In the genomic region with DNA sequence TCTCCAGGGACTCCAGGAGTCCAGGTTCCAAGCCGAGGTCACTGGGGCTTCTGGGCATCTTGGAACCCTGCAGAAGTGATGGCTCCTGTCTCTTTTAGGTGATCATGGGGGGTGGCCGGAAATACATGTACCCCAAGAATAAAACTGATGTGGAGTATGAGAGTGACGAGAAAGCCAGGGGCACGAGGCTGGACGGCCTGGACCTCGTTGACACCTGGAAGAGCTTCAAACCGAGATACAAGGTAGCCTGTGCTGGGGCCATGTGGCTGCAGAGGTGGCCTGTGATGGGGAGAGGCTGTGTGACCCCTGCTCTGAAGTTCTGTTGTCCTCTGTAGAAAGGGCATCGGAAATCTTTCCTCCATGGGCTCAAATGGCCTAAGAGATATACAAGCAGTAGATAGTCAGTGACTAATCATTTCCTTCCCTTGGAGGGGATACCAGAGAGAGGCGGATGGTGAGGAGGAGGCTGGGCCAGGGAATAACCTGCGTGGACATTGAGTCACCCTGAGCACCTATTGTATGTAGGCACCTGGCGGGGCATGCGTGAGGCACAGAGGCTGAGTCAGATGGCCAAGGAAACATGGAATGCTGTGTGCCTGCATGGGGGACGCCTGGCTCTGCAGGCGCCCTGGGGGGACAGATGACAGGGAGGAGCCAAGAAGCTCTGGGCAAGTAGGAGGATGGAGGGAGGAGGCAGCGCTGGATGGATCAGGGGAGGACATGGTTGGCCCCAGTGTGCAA, we compare ENCODE assay signal across 17 cellular contexts. TPM values are rescaled to one million over a fixed set of nuclear protein-coding genes. Genes with fewer than 3 reads are reported as not detected.
A peak's percentile ranks its signal among the peaks of the same experiment; 100 is the strongest.
DNase-seq lines count a peak whose midpoint lies in the region; ATAC-seq, FAIRE-seq and TF ChIP-seq lines count a peak whose summit lies in the region.
"Had no signal": no experiment of that assay in that cellular context is flagged by ENCODE, and none has a peak within 500 bp of the region (broad histone marks: within the 10 kb centered on the region; RNA-seq: fewer than 3 reads in every experiment).

No MANE protein-coding gene starts in this region.

- no peaks in the 10 kb centered on the region for H3K36me3 ChIP-seq in GM23248 (ENCODE audit: low read depth)
- H3K36me3 ChIP-seq in endothelial cell of umbilical vein (ENCODE audit: control insufficient read depth in 2 of 2, extremely low read depth in 1 of 2, insufficient read depth in 2 of 2, low read length in 2 of 2): no peaks in the 10 kb centered on the region
- H3K36me3 ChIP-seq in osteoblast (ENCODE audit: insufficient read depth, low read length): no peaks in the 10 kb centered on the region
- peaks cover 0 to 3% (median 0%) of the 10 kb centered on the region in 9 donors for H3K36me3 ChIP-seq in heart right ventricle
- H3K36me3 ChIP-seq in ascending aorta: no peaks in the 10 kb centered on the region
- H3K36me3 ChIP-seq: cardiac muscle cell, esophagus squamous epithelium, stomach had no signal

- dilution Hi-C loops in endothelial cell of umbilical vein (cut with MboI; ENCODE audit: extremely low pct_ligation_motif_present, low sequenced_read_pairs): no loop called here

- FAIRE-seq in endothelial cell of umbilical vein (lab: Jason Lieb, UNC): no peak

- no peaks in the 10 kb centered on the region; the same call in 1 of the 2 replicates for H3F3A ChIP-seq in GM23248 (ENCODE audit: insufficient read depth)

- DNase-seq in GM23248 (peak; percentile 47), NCI-H82 (lab: John Stamatoyannopoulos, UW) (peak; percentile 83), endothelial cell of umbilical vein (ENCODE audit: low read depth, low spot score) (peak; percentile 7), osteoblast (ENCODE audit: insufficient read length, low spot score, missing footprints) (peak; percentile 95), heart right ventricle (no peak), ascending aorta (ENCODE audit: low spot score in 2 of 2) (no peak)
- DNase-seq: activated CD8-positive, alpha-beta memory T cell treated with anti-CD3 and anti-CD28 coated beads for 24 hours; activated gamma-delta T cell treated with Interleukin-2 at 50 U/mL for 16 hours; esophagus squamous epithelium; NCI-H1048; NCI-H345; stomach had no signal

- ATAC-seq in HG03159 (IDR thresholded peaks at IDR 0.05; ENCODE audit: unreplicated experiment): no peak
- no peak for ATAC-seq in heart right ventricle
- no peak for ATAC-seq in HG03025 (IDR thresholded peaks at IDR 0.05; ENCODE audit: low FRiP score, unreplicated experiment)

- H2AFZ ChIP-seq in GM23248 (no peak overlapping the region), endothelial cell of umbilical vein (ENCODE audit: low read depth, low read length) (no peak overlapping the region), osteoblast (ENCODE audit: low read length) (no peak overlapping the region)

- in situ Hi-C loops in GM23248 (cut with MboI): no loop called here

- BruUV-seq in endothelial cell of umbilical vein (replicated peaks; lab: Mats Ljungman, UMichigan): no TSS peak

- peak overlapping the region; percentile 23; the same call in 1 of the 2 replicates for H3K27ac ChIP-seq in GM23248
- H3K27ac ChIP-seq in endothelial cell of umbilical vein (ENCODE audit: insufficient read depth, low read depth, low read length): no peak overlapping the region
- peak overlapping the region; percentile 92 for H3K27ac ChIP-seq in osteoblast (ENCODE audit: low read depth, low read length)
- H3K27ac ChIP-seq in heart right ventricle: no peak overlapping the region
- H3K27ac ChIP-seq in ascending aorta: no peak overlapping the region
- H3K27ac ChIP-seq: C4-2B, cardiac muscle cell, esophagus squamous epithelium, stomach had no signal

- H3K9me1 ChIP-seq in endothelial cell of umbilical vein (replicated peaks; ENCODE audit: control insufficient read depth, extremely low read depth, insufficient read depth, low read length): no peaks in the 10 kb centered on the region

- H3K9me2 ChIP-seq in GM23248 (ENCODE audit: insufficient read depth): no peaks in the 10 kb centered on the region

- 80 to 81% methylated on average over 15 of the region's 15 CpGs for WGBS in GM23248 (ENCODE audit: low coverage in 1 of 2, low lambda C conversion rate in 2 of 2, missing lambda C conversion rate in 2 of 2), 2 experiments
- WGBS in heart right ventricle, 2 donors: 86 to 89% methylated on average over 15 of the region's 15 CpGs

- H3K9ac ChIP-seq in GM23248 (no peak overlapping the region), endothelial cell of umbilical vein (replicated peaks; ENCODE audit: extremely low read depth, insufficient read depth, low read length) (no peak overlapping the region)

- H3K27me3 ChIP-seq in GM23248 (replicated peaks; ENCODE audit: insufficient read depth) (no peaks in the 10 kb centered on the region), endothelial cell of umbilical vein (ENCODE audit: control insufficient read depth in 2 of 2, insufficient read depth in 2 of 2, low read length in 2 of 2) (peaks cover 0 to 6% of the 10 kb centered on the region in 2 experiments), osteoblast (ENCODE audit: insufficient read depth, low read length) (no peaks in the 10 kb centered on the region), heart right ventricle (no peaks in the 10 kb centered on the region), ascending aorta (no peaks in the 10 kb centered on the region)
- H3K27me3 ChIP-seq: cardiac muscle cell, stomach had no signal

- TF ChIP-seq CTCF in endothelial cell of umbilical vein (IDR thresholded peaks at IDR 0.05; ENCODE audit: extremely low read depth in 1 of 2, insufficient read depth in 1 of 2, low read depth in 1 of 2, low read length in 2 of 2): no peak
- TF ChIP-seq CTCF in osteoblast (IDR thresholded peaks at IDR 0.05; ENCODE audit: extremely low read depth, low read depth, low read length): no peak
- no peak for TF ChIP-seq CTCF in heart right ventricle (IDR thresholded peaks at IDR 0.05)
- no peak for TF ChIP-seq CTCF in ascending aorta (IDR thresholded peaks at IDR 0.05)

- intact Hi-C loops in endothelial cell of umbilical vein (cut with micrococcal nuclease): no loop called here
- intact Hi-C loops in heart right ventricle (cut with DNase I): no loop called here
- intact Hi-C loops in ascending aorta (cut with DNase I): no loop called here

- H3K79me2 ChIP-seq in GM23248 (ENCODE audit: insufficient read depth): no peaks in the 10 kb centered on the region
- H3K79me2 ChIP-seq in endothelial cell of umbilical vein (ENCODE audit: control insufficient read depth, insufficient read depth, low read length): no peaks in the 10 kb centered on the region
- H3K79me2 ChIP-seq in osteoblast (ENCODE audit: insufficient read depth, low read length): no peaks in the 10 kb centered on the region

- H4K20me1 ChIP-seq in GM23248 (ENCODE audit: insufficient read depth) (no peaks in the 10 kb centered on the region), endothelial cell of umbilical vein (replicated peaks; ENCODE audit: control insufficient read depth, extremely low read depth, insufficient read depth, low read length) (no peaks in the 10 kb centered on the region), osteoblast (ENCODE audit: insufficient read depth, low read length) (no peaks in the 10 kb centered on the region)

- TF ChIP-seq POLR2A in endothelial cell of umbilical vein (IDR thresholded peaks at IDR 0.05; ENCODE audit: low read depth, low read length): no peak

- H3K9me3 ChIP-seq in GM23248 (ENCODE audit: low read depth) (no peaks in the 10 kb centered on the region), endothelial cell of umbilical vein (replicated peaks; ENCODE audit: control insufficient read depth, insufficient read depth, low read length) (no peaks in the 10 kb centered on the region), osteoblast (ENCODE audit: low read depth, low read length) (peaks cover 2% of the 10 kb centered on the region), heart right ventricle (peaks cover 0 to 8% (median 0%) of the 10 kb centered on the region in 11 donors), ascending aorta (no peaks in the 10 kb centered on the region)
- H3K9me3 ChIP-seq: stomach had no signal

- CTCF ChIA-PET in endothelial cell of umbilical vein (lab: Charles Lee): no interaction called here

- POLR2A ChIA-PET in endothelial cell of umbilical vein (lab: Charles Lee): no interaction called here

- H3K4me3 ChIP-seq in GM23248 (no peak overlapping the region), endothelial cell of umbilical vein (replicated peaks in 1 of 3; ENCODE audit: insufficient read depth in 1 of 3, low read depth in 1 of 3, low read length in 3 of 3) (no peak overlapping the region), osteoblast (ENCODE audit: insufficient read depth, low read length) (peak overlapping the region; percentile 42), heart right ventricle (no peak overlapping the region), ascending aorta (no peak overlapping the region)
- H3K4me3 ChIP-seq: cardiac muscle cell, esophagus squamous epithelium, stomach had no signal

- H3K4me1 ChIP-seq in GM23248 (ENCODE audit: insufficient read depth): peaks cover 13% of the 10 kb centered on the region; the same call in 1 of the 2 replicates
- no peaks in the 10 kb centered on the region for H3K4me1 ChIP-seq in endothelial cell of umbilical vein (ENCODE audit: control insufficient read depth, extremely low read depth, insufficient read depth, low read length)
- H3K4me1 ChIP-seq in osteoblast (ENCODE audit: insufficient read depth, low read length): peaks cover 37% of the 10 kb centered on the region
- H3K4me1 ChIP-seq in heart right ventricle: peaks cover 0 to 5% (median 0%) of the 10 kb centered on the region in 9 donors
- no peaks in the 10 kb centered on the region for H3K4me1 ChIP-seq in ascending aorta
- H3K4me1 ChIP-seq: stomach had no signal

- H3K4me2 ChIP-seq in GM23248 (ENCODE audit: unreplicated experiment) (no peak overlapping the region), endothelial cell of umbilical vein (ENCODE audit: insufficient read depth, low read length) (no peak overlapping the region), osteoblast (ENCODE audit: insufficient read depth, low read length) (peak overlapping the region; percentile 73)

RNA-seq across cellular contexts. Expression of a gene that starts 59.0 kb away (rescaled TPM):
- total RNA-seq in GM23248 (2014; rRNA removed; shearing (Covaris generic)): not detected in 2 replicates
- polyA plus RNA-seq in GM23248 (2016; fragmentation: Nextera tagmentation; extraction: Ambion mirVana): 0.35 and 0.95 TPM in 2 replicates
- total RNA-seq in endothelial cell of umbilical vein: 0.30 and 0.38 TPM in 2 replicates
- polyA plus RNA-seq in endothelial cell of umbilical vein: 0.92 and 1.0 TPM in 2 replicates
- polyA plus RNA-seq in endothelial cell of umbilical vein (2011; cell fraction: cytosol; rRNA removed): 0.20 and 0.22 TPM in 2 replicates
- 0.26 and 0.38 TPM in 2 replicates for polyA plus RNA-seq in endothelial cell of umbilical vein (2011; cell fraction: nucleus; rRNA removed)
- not detected in 2 replicates for polyA plus RNA-seq in endothelial cell of umbilical vein (2012)
- polyA minus RNA-seq in endothelial cell of umbilical vein: not detected in 2 replicates
- not detected for polyA minus RNA-seq in endothelial cell of umbilical vein (2011; cell fraction: cytosol; rRNA and poly(A)+ RNA removed)
- polyA minus RNA-seq in endothelial cell of umbilical vein (2011; cell fraction: nucleus; rRNA and poly(A)+ RNA removed): 0.34 TPM in 1 of 2 replicates, not detected in the other
- 7.1 and 8.0 TPM in 2 replicates for total RNA-seq in osteoblast
- total RNA-seq in heart right ventricle: 10 to 100 TPM in 5 of 10 donors, 1 to 10 TPM in 5; 7.1 to 19.2 (median 9.3) TPM
- polyA plus RNA-seq in heart right ventricle: 10 to 100 TPM in 1 of 2 donors, 1 to 10 TPM in 1; 7.9 to 21.1 TPM
- total RNA-seq in ascending aorta: 35.3 TPM
- total RNA-seq: H4 had no signal

Comparison
In these comparisons a context has a peak if more than half of its experiments do, and no peak if none do; other contexts are left out.
1. DNase-seq: peak in GM23248 (single experiment), NCI-H82 (single experiment), endothelial cell of umbilical vein (single experiment) and osteoblast (single experiment); none in heart right ventricle (0 of 2) and ascending aorta (0 of 2).
2. H3K27ac ChIP-seq: peak in GM23248 (single experiment) and osteoblast (single experiment); none in endothelial cell of umbilical vein (single experiment), heart right ventricle (0 of 10) and ascending aorta (0 of 2).